ENCODE assay signal across 7 cellular contexts in genomic region chr11:6505577-6506240, GRCh38. TPM values are rescaled to one million over a fixed set of nuclear protein-coding genes. Genes with fewer than 3 reads are reported as not detected.
A peak's percentile ranks its signal among the peaks of the same experiment; 100 is the strongest.
DNase-seq lines count a peak whose midpoint lies in the region; ATAC-seq and TF ChIP-seq lines count a peak whose summit lies in the region.

No MANE protein-coding gene starts in this region.

- TF ChIP-seq CTCF in breast epithelium (IDR thresholded peaks at IDR 0.05) (peak in 2 of 3 donors; percentile 60 to 70), type B pancreatic cell (conservative IDR thresholded peaks at IDR 0.05) (peak; percentile 82)

- no peaks in the 10 kb centered on the region for H3K27me3 ChIP-seq in H7 (ENCODE audit: control insufficient read depth, insufficient read depth, low read length)
- H3K27me3 ChIP-seq in breast epithelium: no peaks in the 10 kb centered on the region

- TF ChIP-seq POLR2A in breast epithelium (IDR thresholded peaks at IDR 0.05): no peak

- H3K9me3 ChIP-seq in breast epithelium: no peaks in the 10 kb centered on the region

- no peak for ATAC-seq in GM18868 (IDR thresholded peaks at IDR 0.05; ENCODE audit: unreplicated experiment)

- no peak overlapping the region for H3K27ac ChIP-seq in breast epithelium

- H3K27me3 Mint-ChIP-seq in type B pancreatic cell: no peaks in the 10 kb centered on the region

- H3K4me3 ChIP-seq in H7 (ENCODE audit: insufficient read depth, low read depth, low read length) (no peak overlapping the region), breast epithelium (no peak overlapping the region)

- H3K4me1 ChIP-seq in breast epithelium: no peaks in the 10 kb centered on the region

- H3K4me3 Mint-ChIP-seq in type B pancreatic cell: no peak overlapping the region

- intact Hi-C loops in breast epithelium (cut with DNase I; ENCODE audit: low total_unique reads): no loop called here

- H3K36me3 Mint-ChIP-seq in type B pancreatic cell: no peaks in the 10 kb centered on the region

- no peaks in the 10 kb centered on the region for H3K4me1 Mint-ChIP-seq in type B pancreatic cell (ENCODE audit: unreplicated experiment)

- no peak overlapping the region for H3K27ac Mint-ChIP-seq in type B pancreatic cell

- H3K9me3 Mint-ChIP-seq in type B pancreatic cell: no peaks in the 10 kb centered on the region

- DNase-seq in DMS53 treated with DMSO at 0.1 percent for 48 hours (lab: John Stamatoyannopoulos, UW; ENCODE audit: unreplicated experiment) (peak; percentile 70), H7 (peak; percentile 57), NCI-H446 treated with DMSO at 0.1 percent for 48 hours (lab: John Stamatoyannopoulos, UW) (peak; percentile 52), breast epithelium (ENCODE audit: low spot score in 2 of 2) (no peak), kidney tubule cell (ENCODE audit: low spot score) (peak; percentile 68), type B pancreatic cell (ENCODE audit: extremely low spot score, unreplicated experiment) (no peak)

- H3K36me3 ChIP-seq in H7 (replicated peaks; ENCODE audit: control insufficient read depth, insufficient read depth, low read length): peaks cover 2% of the 10 kb centered on the region
- H3K36me3 ChIP-seq in breast epithelium: no peaks in the 10 kb centered on the region

RNA-seq across cellular contexts. Expression of gene DNHD1, which starts 8.6 kb away (rescaled TPM):
- total RNA-seq in H7 (2014; rRNA removed; shearing (Covaris generic)): 5.9 and 11.2 TPM in 2 replicates
- total RNA-seq in breast epithelium: 10 to 100 TPM; 12.3 to 21.6 (median 14.9) TPM
- 5.6 and 9.9 TPM in 2 replicates for total RNA-seq in type B pancreatic cell (ENCODE audit: low replicate concordance)

RNA-seq across cellular contexts. Expression of gene TIMM10B, which starts 24.4 kb away (rescaled TPM):
- total RNA-seq in H7 (2014; rRNA removed; shearing (Covaris generic)): 23.1 and 24.9 TPM in 2 replicates
- 10 to 100 TPM; 30.7 to 49.2 (median 39.3) TPM for total RNA-seq in breast epithelium
- total RNA-seq in type B pancreatic cell (ENCODE audit: low replicate concordance): 31.2 and 35.7 TPM in 2 replicates

RNA-seq across cellular contexts. Expression of gene ARFIP2, which starts 24.6 kb away (rescaled TPM):
- 56.0 and 57.1 TPM in 2 replicates for total RNA-seq in H7 (2014; rRNA removed; shearing (Covaris generic))
- total RNA-seq in breast epithelium (100 to 1,000 TPM in 2 of 3 donors, 10 to 100 TPM in 1; 40.0 to 129 (median 121) TPM), type B pancreatic cell (ENCODE audit: low replicate concordance) (60.9 and 77.3 TPM in 2 replicates)

RNA-seq across cellular contexts. Expression of gene TRIM3, which starts 32.0 kb away (rescaled TPM):
- 18.3 and 24.9 TPM in 2 replicates for total RNA-seq in H7 (2014; rRNA removed; shearing (Covaris generic))
- total RNA-seq in breast epithelium: 10 to 100 TPM; 21.6 to 43.9 (median 32.6) TPM
- total RNA-seq in type B pancreatic cell (ENCODE audit: low replicate concordance): 15.6 and 22.9 TPM in 2 replicates

Comparison
In these comparisons a context has a peak if more than half of its experiments do, and no peak if none do; other contexts are left out.
1. DNase-seq: peak in DMS53 treated with DMSO at 0.1 percent for 48 hours (single experiment), H7 (single experiment), NCI-H446 treated with DMSO at 0.1 percent for 48 hours (single experiment) and kidney tubule cell (single experiment); none in breast epithelium (0 of 2) and type B pancreatic cell (single experiment).